ENCODE assay signal across 1 cellular context in the genomic region with DNA sequence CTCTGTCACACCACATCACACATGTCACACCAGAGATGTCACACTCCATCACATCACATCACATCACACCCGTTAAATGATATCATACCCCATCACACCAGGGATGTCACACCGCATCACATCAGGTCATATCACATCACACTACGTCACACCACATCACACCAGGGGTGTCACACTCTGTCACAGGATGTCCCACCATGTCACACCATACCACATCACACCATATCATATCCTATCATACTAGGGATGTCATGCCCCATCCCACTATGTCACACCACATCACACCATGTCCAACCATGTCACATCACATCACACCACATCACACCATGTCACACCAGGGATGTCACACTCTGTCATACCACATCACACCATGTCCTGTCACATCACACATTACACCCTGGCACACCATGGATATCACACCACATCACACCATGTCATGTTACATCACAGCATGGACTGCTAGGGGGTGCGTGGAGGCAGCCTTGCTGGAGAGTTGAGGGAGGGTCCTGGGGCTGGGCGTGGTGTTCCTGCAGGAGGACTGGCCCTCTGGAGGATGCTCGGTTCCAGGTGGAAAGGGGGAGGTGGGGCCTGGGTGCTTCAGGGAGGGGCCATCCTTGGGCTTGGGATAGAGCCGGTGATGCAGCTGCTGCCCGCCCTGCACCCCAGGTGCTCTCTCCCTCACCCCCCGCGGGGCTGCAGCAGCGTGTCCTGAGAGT.
TF ChIP-seq lines count a peak whose summit lies in the region.

No MANE protein-coding gene starts in this region.

TF ChIP-seq in HEK293, 187 proteins besides CTCF, POLR2A, EP300 and RAD21 (continued from another document):
- TF ChIP-seq ZNF391 (tag by site-specific recombination; IDR thresholded peaks at IDR 0.05; ENCODE audit: borderline replicate concordance, low read depth): no peak
- TF ChIP-seq, protein P1, sequence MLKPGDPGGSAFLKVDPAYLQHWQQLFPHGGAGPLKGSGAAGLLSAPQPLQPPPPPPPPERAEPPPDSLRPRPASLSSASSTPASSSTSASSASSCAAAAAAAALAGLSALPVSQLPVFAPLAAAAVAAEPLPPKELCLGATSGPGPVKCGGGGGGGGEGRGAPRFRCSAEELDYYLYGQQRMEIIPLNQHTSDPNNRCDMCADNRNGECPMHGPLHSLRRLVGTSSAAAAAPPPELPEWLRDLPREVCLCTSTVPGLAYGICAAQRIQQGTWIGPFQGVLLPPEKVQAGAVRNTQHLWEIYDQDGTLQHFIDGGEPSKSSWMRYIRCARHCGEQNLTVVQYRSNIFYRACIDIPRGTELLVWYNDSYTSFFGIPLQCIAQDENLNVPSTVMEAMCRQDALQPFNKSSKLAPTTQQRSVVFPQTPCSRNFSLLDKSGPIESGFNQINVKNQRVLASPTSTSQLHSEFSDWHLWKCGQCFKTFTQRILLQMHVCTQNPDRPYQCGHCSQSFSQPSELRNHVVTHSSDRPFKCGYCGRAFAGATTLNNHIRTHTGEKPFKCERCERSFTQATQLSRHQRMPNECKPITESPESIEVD (tag by site-specific recombination; IDR thresholded peaks at IDR 0.05): no peak
- TF ChIP-seq ZNF23 (tag by site-specific recombination; IDR thresholded peaks at IDR 0.05; ENCODE audit: borderline replicate concordance): no peak
- TF ChIP-seq ZNF292 (tag by site-specific recombination; IDR thresholded peaks at IDR 0.05; ENCODE audit: borderline replicate concordance, low read depth): no peak
- TF ChIP-seq ZBTB21 (tag by site-specific recombination; IDR thresholded peaks at IDR 0.05): peak; percentile 34; the same call in 1 of the 2 replicates
- TF ChIP-seq, protein P2, sequence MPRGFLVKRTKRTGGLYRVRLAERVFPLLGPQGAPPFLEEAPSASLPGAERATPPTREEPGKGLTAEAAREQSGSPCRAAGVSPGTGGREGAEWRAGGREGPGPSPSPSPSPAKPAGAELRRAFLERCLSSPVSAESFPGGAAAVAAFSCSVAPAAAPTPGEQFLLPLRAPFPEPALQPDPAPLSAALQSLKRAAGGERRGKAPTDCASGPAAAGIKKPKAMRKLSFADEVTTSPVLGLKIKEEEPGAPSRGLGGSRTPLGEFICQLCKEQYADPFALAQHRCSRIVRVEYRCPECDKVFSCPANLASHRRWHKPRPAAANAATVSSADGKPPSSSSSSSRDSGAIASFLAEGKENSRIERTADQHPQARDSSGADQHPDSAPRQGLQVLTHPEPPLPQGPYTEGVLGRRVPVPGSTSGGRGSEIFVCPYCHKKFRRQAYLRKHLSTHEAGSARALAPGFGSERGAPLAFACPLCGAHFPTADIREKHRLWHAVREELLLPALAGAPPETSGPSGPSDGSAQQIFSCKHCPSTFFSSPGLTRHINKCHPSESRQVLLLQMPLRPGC (tag by site-specific recombination; IDR thresholded peaks at IDR 0.05): no peak
- no peak for TF ChIP-seq ZSCAN30 (tag by site-specific recombination; IDR thresholded peaks at IDR 0.05)
- TF ChIP-seq ZNF354C (tag by site-specific recombination; IDR thresholded peaks at IDR 0.05; ENCODE audit: borderline replicate concordance, low read depth): no peak
- TF ChIP-seq, protein P3, sequence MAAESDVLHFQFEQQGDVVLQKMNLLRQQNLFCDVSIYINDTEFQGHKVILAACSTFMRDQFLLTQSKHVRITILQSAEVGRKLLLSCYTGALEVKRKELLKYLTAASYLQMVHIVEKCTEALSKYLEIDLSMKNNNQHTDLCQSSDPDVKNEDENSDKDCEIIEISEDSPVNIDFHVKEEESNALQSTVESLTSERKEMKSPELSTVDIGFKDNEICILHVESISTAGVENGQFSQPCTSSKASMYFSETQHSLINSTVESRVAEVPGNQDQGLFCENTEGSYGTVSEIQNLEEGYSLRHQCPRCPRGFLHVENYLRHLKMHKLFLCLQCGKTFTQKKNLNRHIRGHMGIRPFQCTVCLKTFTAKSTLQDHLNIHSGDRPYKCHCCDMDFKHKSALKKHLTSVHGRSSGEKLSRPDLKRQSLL (tag by site-specific recombination; IDR thresholded peaks at IDR 0.05): no peak
- no peak for TF ChIP-seq ZNF169 (tag by site-specific recombination; IDR thresholded peaks at IDR 0.05)
- 0 out of 2 replicates have a peak, but pooled peaks have one; percentile 36 for TF ChIP-seq ZNF629 (tag by site-specific recombination; IDR thresholded peaks at IDR 0.05)
- TF ChIP-seq ZNF585B (tag by site-specific recombination; IDR thresholded peaks at IDR 0.05): no peak
TF ChIP-seq in HEK293: peak in this region for 4.
